In genomic region chr1:63262148-63262770, GRCh38 we compare ENCODE assay signal across 21 cellular contexts.
"Had no signal": no experiment of that assay in that cellular context is flagged by ENCODE, and none has a peak within 500 bp of the region (broad histone marks: within the 10 kb centered on the region; RNA-seq: fewer than 3 reads in every experiment).

No MANE protein-coding gene starts in this region.

- H3K27ac ChIP-seq: brain microvascular endothelial cell, KMS-11, VCaP had no signal

- H3K4me3 Mint-ChIP-seq: activated CD4-positive, alpha-beta memory T cell treated with anti-CD3 and anti-CD28 coated beads, Interleukin-2, amount 10 ng/mL, durations not matched to agents 7 days and 5 days; activated CD4-positive, alpha-beta T cell treated with anti-CD3 and anti-CD28 coated beads for 36 hours; activated naive CD4-positive, alpha-beta T cell treated with anti-CD3 and anti-CD28 coated beads, Interleukin-2, amount 10 ng/mL, durations not matched to agents 7 days and 5 days; activated naive CD8-positive, alpha-beta T cell treated with anti-CD3 and anti-CD28 coated beads for 36 hours; activated T-cell treated with anti-CD3 and anti-CD28 coated beads, Interleukin-2, amount 50 U/mL, for 72 hours had no signal

- H3K4me1 Mint-ChIP-seq: activated CD4-positive, alpha-beta memory T cell treated with anti-CD3 and anti-CD28 coated beads, Interleukin-2, amount 10 ng/mL, durations not matched to agents 7 days and 5 days; activated CD4-positive, alpha-beta T cell treated with anti-CD3 and anti-CD28 coated beads for 36 hours; activated naive CD4-positive, alpha-beta T cell treated with anti-CD3 and anti-CD28 coated beads, Interleukin-2, amount 10 ng/mL, durations not matched to agents 7 days and 5 days; activated naive CD8-positive, alpha-beta T cell treated with anti-CD3 and anti-CD28 coated beads for 36 hours had no signal

- H3K27me3 ChIP-seq: brain microvascular endothelial cell had no signal

- H3K36me3 ChIP-seq: brain microvascular endothelial cell had no signal

- H3K27ac Mint-ChIP-seq: activated CD4-positive, alpha-beta memory T cell treated with anti-CD3 and anti-CD28 coated beads, Interleukin-2, amount 10 ng/mL, durations not matched to agents 7 days and 5 days; activated CD4-positive, alpha-beta T cell treated with anti-CD3 and anti-CD28 coated beads for 36 hours; activated naive CD4-positive, alpha-beta T cell treated with anti-CD3 and anti-CD28 coated beads, Interleukin-2, amount 10 ng/mL, durations not matched to agents 7 days and 5 days; activated naive CD8-positive, alpha-beta T cell treated with anti-CD3 and anti-CD28 coated beads for 36 hours; activated T-cell treated with anti-CD3 and anti-CD28 coated beads, Interleukin-2, amount 50 U/mL, for 72 hours; activated T-helper 2 cell treated with anti-CD3 and anti-CD28 coated beads, Interferon-gamma antibody, Interleukin-2, Interleukin-4, amounts not matched to agents 10 μg/mL and 5 μg/mL and 100 μg/mL, durations not matched to agents 14 hours and 24 hours and 36 hours had no signal

- ATAC-seq: activated CD4-positive, alpha-beta T cell treated with anti-CD3 and anti-CD28 coated beads for 36 hours; PC-3 had no signal

- H3K9me3 Mint-ChIP-seq: activated CD4-positive, alpha-beta memory T cell treated with anti-CD3 and anti-CD28 coated beads, Interleukin-2, amount 10 ng/mL, durations not matched to agents 7 days and 5 days; activated naive CD4-positive, alpha-beta T cell treated with anti-CD3 and anti-CD28 coated beads, Interleukin-2, amount 10 ng/mL, durations not matched to agents 7 days and 5 days; activated naive CD8-positive, alpha-beta T cell treated with anti-CD3 and anti-CD28 coated beads for 36 hours; activated T-cell treated with anti-CD3 and anti-CD28 coated beads, Interleukin-2, amount 50 U/mL, for 72 hours; activated T-helper 2 cell treated with anti-CD3 and anti-CD28 coated beads, Interferon-gamma antibody, Interleukin-2, Interleukin-4, amounts not matched to agents 10 μg/mL and 5 μg/mL and 100 μg/mL, durations not matched to agents 14 hours and 24 hours and 36 hours had no signal

- DNase-seq: activated CD4-positive, alpha-beta memory T cell treated with anti-CD3 and anti-CD28 coated beads, Interleukin-2, amount 10 ng/mL, durations not matched to agents 7 days and 5 days; activated CD4-positive, alpha-beta T cell treated with anti-CD3 and anti-CD28 coated beads for 36 hours; activated CD4-positive, alpha-beta T cell treated with anti-CD3 and anti-CD28 coated beads, Interleukin-2, amount 50 U/mL, for 1 hour; activated CD4-positive, CD25-positive, alpha-beta regulatory T cell; activated gamma-delta T cell treated with Interleukin-2 at 50 U/mL for 16 hours; activated naive CD4-positive, alpha-beta T cell treated with anti-CD3 and anti-CD28 coated beads, Interleukin-2, amount 10 ng/mL, durations not matched to agents 7 days and 5 days; activated naive CD8-positive, alpha-beta T cell treated with anti-CD3 and anti-CD28 coated beads for 36 hours; activated T-cell treated with anti-CD3 and anti-CD28 coated beads for 4 hours; activated T-cell treated with anti-CD3 and anti-CD28 coated beads, Interleukin-2, amount 50 U/mL, for 72 hours; brain microvascular endothelial cell; NCI-H146; NCI-H187 treated with DMSO at 0.1 percent for 48 hours; NCI-H2081 treated with DMSO at 0.1 percent for 48 hours; NCI-H446; NCI-H524; PC-3; SHP77 treated with DMSO at 0.1 percent for 48 hours; T-helper 1 cell had no signal

- H3K27me3 Mint-ChIP-seq: activated CD4-positive, alpha-beta memory T cell treated with anti-CD3 and anti-CD28 coated beads, Interleukin-2, amount 10 ng/mL, durations not matched to agents 7 days and 5 days had no signal

- H3K36me3 Mint-ChIP-seq: activated naive CD4-positive, alpha-beta T cell treated with anti-CD3 and anti-CD28 coated beads, Interleukin-2, amount 10 ng/mL, durations not matched to agents 7 days and 5 days; activated naive CD8-positive, alpha-beta T cell treated with anti-CD3 and anti-CD28 coated beads for 36 hours had no signal
